ENCODE assay signal across 14 cellular contexts in genomic region chr5:104267282-104268015, GRCh38.
"Had no signal": no experiment of that assay in that cellular context is flagged by ENCODE, and none has a peak within 500 bp of the region (broad histone marks: within the 10 kb centered on the region; RNA-seq: fewer than 3 reads in every experiment).

No MANE protein-coding gene starts in this region.

- H3K9me3 ChIP-seq: colonic mucosa, lower lobe of right lung, pancreas, stomach, thoracic aorta had no signal

- H3K4me3 ChIP-seq: colonic mucosa, lower lobe of right lung, pancreas, skin epidermis, stomach, thoracic aorta had no signal

- H3K36me3 Mint-ChIP-seq: activated naive CD4-positive, alpha-beta T cell treated with anti-CD3 and anti-CD28 coated beads, Interleukin-2, amount 10 ng/mL, durations not matched to agents 7 days and 5 days; WTC11 had no signal

- ATAC-seq: lower lobe of right lung, pancreas, T-helper 17 cell, WTC11 had no signal

- H3K27ac ChIP-seq: colonic mucosa, lower lobe of right lung, pancreas, skin epidermis, stomach, thoracic aorta had no signal

- H3K27me3 ChIP-seq: colonic mucosa, pancreas, stomach had no signal

- H3K4me1 Mint-ChIP-seq: activated CD4-positive, alpha-beta T cell treated with anti-CD3 and anti-CD28 coated beads, Interleukin-2, amount 10 ng/mL, durations not matched to agents 24 days and 14 days; activated naive CD4-positive, alpha-beta T cell treated with anti-CD3 and anti-CD28 coated beads, Interleukin-2, amount 10 ng/mL, durations not matched to agents 7 days and 5 days; T-helper 17 cell had no signal

- H3K4me3 Mint-ChIP-seq: activated CD4-positive, alpha-beta T cell treated with anti-CD3 and anti-CD28 coated beads, Interleukin-2, amount 10 ng/mL, durations not matched to agents 24 days and 14 days; activated naive CD4-positive, alpha-beta T cell treated with anti-CD3 and anti-CD28 coated beads, Interleukin-2, amount 10 ng/mL, durations not matched to agents 7 days and 5 days; activated T-helper 1 cell treated with anti-CD3 and anti-CD28 coated beads, Interleukin-12 subunit alpha, Interleukin-12 subunit beta, Interleukin-2, Interleukin-4 antibody, amounts not matched to agents 30 ng/mL and 10 ng/mL and 1 ng/mL, durations not matched to agents 14 hours and 24 hours and 36 hours; nephron; T-helper 17 cell; WTC11 had no signal

- H3K27me3 Mint-ChIP-seq: activated CD4-positive, alpha-beta T cell treated with anti-CD3 and anti-CD28 coated beads, Interleukin-2, amount 10 ng/mL, durations not matched to agents 24 days and 14 days; activated naive CD4-positive, alpha-beta T cell treated with anti-CD3 and anti-CD28 coated beads, Interleukin-2, amount 10 ng/mL, durations not matched to agents 7 days and 5 days; T-helper 17 cell had no signal

- H3K27ac Mint-ChIP-seq: activated CD4-positive, alpha-beta T cell treated with anti-CD3 and anti-CD28 coated beads, Interleukin-2, amount 10 ng/mL, durations not matched to agents 24 days and 14 days; activated naive CD4-positive, alpha-beta T cell treated with anti-CD3 and anti-CD28 coated beads, Interleukin-2, amount 10 ng/mL, durations not matched to agents 7 days and 5 days; activated T-helper 1 cell treated with anti-CD3 and anti-CD28 coated beads, Interleukin-12 subunit alpha, Interleukin-12 subunit beta, Interleukin-2, Interleukin-4 antibody, amounts not matched to agents 30 ng/mL and 10 ng/mL and 1 ng/mL, durations not matched to agents 14 hours and 24 hours and 36 hours; T-helper 17 cell; WTC11 had no signal

- DNase-seq: activated CD4-positive, alpha-beta T cell treated with anti-CD3 and anti-CD28 coated beads, Interleukin-2, amount 10 ng/mL, durations not matched to agents 24 days and 14 days; activated naive CD4-positive, alpha-beta T cell treated with anti-CD3 and anti-CD28 coated beads, Interleukin-2, amount 10 ng/mL, durations not matched to agents 7 days and 5 days; colonic mucosa; effector memory CD4-positive, alpha-beta T cell; hypothalamus; lower lobe of right lung; pancreas; stomach; T-helper 17 cell had no signal

- H3K4me1 ChIP-seq: colonic mucosa, lower lobe of right lung, pancreas, stomach had no signal

- H3K36me3 ChIP-seq: colonic mucosa, lower lobe of right lung, pancreas, stomach, thoracic aorta had no signal

- H3K9me3 Mint-ChIP-seq: activated CD4-positive, alpha-beta T cell treated with anti-CD3 and anti-CD28 coated beads, Interleukin-2, amount 10 ng/mL, durations not matched to agents 24 days and 14 days; WTC11 had no signal
